ENCODE assay signal across 8 cellular contexts in genomic region chr6:96837138-96837971, GRCh38. TPM values are rescaled to one million over a fixed set of nuclear protein-coding genes. Genes with fewer than 3 reads are reported as not detected.
DNase-seq lines count a peak whose midpoint lies in the region; TF ChIP-seq lines count a peak whose summit lies in the region.

Gene GPR63 (minus strand): TSS chr6:96837477. CDS start chr6:96799731, 37,746 bp downstream.

- in situ Hi-C loops in HAP-1 (cut with MboI; ENCODE audit: low sequenced_read_pairs): no loop called here

- no peaks in the 10 kb centered on the region for H3F3A ChIP-seq in SU-DHL-6 (ENCODE audit: insufficient read depth)

- H3K27ac ChIP-seq in SU-DHL-6 (ENCODE audit: low read depth, low read length): no peak within 1 kb of the TSS

- peaks cover 3% of the 10 kb centered on the region; the same call in 1 of the 2 replicates for H3K36me3 ChIP-seq in HAP-1 (replicated peaks)
- no peaks in the 10 kb centered on the region for H3K36me3 ChIP-seq in MG63
- no peaks in the 10 kb centered on the region for H3K36me3 ChIP-seq in SU-DHL-6 (ENCODE audit: low read length)

- peak within 1 kb of the TSS; percentile 95 for H2AFZ ChIP-seq in SU-DHL-6 (ENCODE audit: low read depth, low read length, severe bottlenecking)

- DNase-seq in HAP-1 (ENCODE audit: low spot score in 2 of 2): peak; percentile 93 to 94
- DNase-seq in MG63: peak; percentile 69
- DNase-seq in amniotic stem cell (lab: John Stamatoyannopoulos, UW): peak; percentile 25
- DNase-seq in hepatic stellate cell (ENCODE audit: low spot score): peak; percentile 81
- DNase-seq in retina: peak; percentile 92
- no peak for DNase-seq in NK-92 (lab: John Stamatoyannopoulos, UW; ENCODE audit: unreplicated experiment)

- H3K4me1 ChIP-seq in HAP-1: peaks cover 21% of the 10 kb centered on the region

- no peaks in the 10 kb centered on the region for H3K79me2 ChIP-seq in SU-DHL-6 (ENCODE audit: insufficient read depth, low read length)

- no peaks in the 10 kb centered on the region for H3K27me3 ChIP-seq in HAP-1 (ENCODE audit: low read depth)
- no peaks in the 10 kb centered on the region; the same call in 1 of the 2 replicates for H3K27me3 ChIP-seq in MG63
- H3K27me3 ChIP-seq in SU-DHL-6 (ENCODE audit: low read length): no peaks in the 10 kb centered on the region

- TF ChIP-seq CTCF in SU-DHL-6 (IDR thresholded peaks at IDR 0.05; ENCODE audit: insufficient read depth, low read length, poor library complexity, severe bottlenecking): no peak

- H3K9ac ChIP-seq in SU-DHL-6 (ENCODE audit: low read length): peak within 1 kb of the TSS; percentile 55

- H3K9me2 ChIP-seq in SU-DHL-6 (replicated peaks; ENCODE audit: insufficient read depth, low read length): no peaks in the 10 kb centered on the region

- H3K4me2 ChIP-seq in SU-DHL-6 (ENCODE audit: low read depth, low read length, poor library complexity, severe bottlenecking): peak within 1 kb of the TSS; percentile 83

- H3K4me3 ChIP-seq in GM08714 (ENCODE audit: low read length) (peak within 1 kb of the TSS; percentile 92), HAP-1 (peak within 1 kb of the TSS; percentile 88), MG63 (peak within 1 kb of the TSS; percentile 67), SU-DHL-6 (ENCODE audit: insufficient read depth, low read length, poor library complexity, severe bottlenecking) (peak within 1 kb of the TSS; percentile 76)

- H3K9me3 ChIP-seq in HAP-1 (no peaks in the 10 kb centered on the region), MG63 (no peaks in the 10 kb centered on the region), SU-DHL-6 (ENCODE audit: insufficient read depth, low read length) (no peaks in the 10 kb centered on the region)

- H4K20me1 ChIP-seq in SU-DHL-6 (ENCODE audit: low read depth, low read length): no peaks in the 10 kb centered on the region

RNA-seq across cellular contexts. Expression of gene GPR63, which starts in this region (rescaled TPM):
- total RNA-seq in MG63 (2014; rRNA removed; shearing (Covaris generic); ENCODE audit: low replicate concordance): 0.03 and 0.10 TPM in 2 replicates

Comparison
In these comparisons a context has a peak if more than half of its experiments do, and no peak if none do; other contexts are left out.
1. Peak in DNase-seq and H3K4me3 ChIP-seq in MG63; RNA of the gene not detected or under 1 TPM.